18 cellular contexts compared by ENCODE assay signal in genomic region chr1:45617618-45618017, GRCh38. TPM values are rescaled to one million over a fixed set of nuclear protein-coding genes. Genes with fewer than 3 reads are reported as not detected.
DNase-seq lines count a peak whose midpoint lies in the region; ATAC-seq, FAIRE-seq and TF ChIP-seq lines count a peak whose summit lies in the region.
"Had no signal": no experiment of that assay in that cellular context is flagged by ENCODE, and none has a peak within 500 bp of the region (broad histone marks: within the 10 kb centered on the region; RNA-seq: fewer than 3 reads in every experiment).

No MANE protein-coding gene starts in this region.

- TF ChIP-seq POLR2A in K562 (conservative IDR thresholded peaks at IDR 0.05) = peak; percentile 34; the same call in 1 of the 2 replicates

- WGBS in GM23248 (ENCODE audit: low coverage in 1 of 2, low lambda C conversion rate in 2 of 2, missing lambda C conversion rate in 2 of 2), 2 experiments = 49 to 53% methylated on average over 4 of the region's 4 CpGs
- WGBS in K562 (ENCODE audit: insufficient coverage, low coverage, missing lambda C conversion rate) = 78% methylated on average over 4 of the region's 4 CpGs

- H3K4me1 Mint-ChIP-seq in nephron progenitor cell = no peaks in the 10 kb centered on the region
- H3K4me1 Mint-ChIP-seq in type B pancreatic cell (ENCODE audit: unreplicated experiment) = no peaks in the 10 kb centered on the region
- H3K4me1 Mint-ChIP-seq: activated CD4-positive, alpha-beta T cell treated with anti-CD3 and anti-CD28 coated beads, Interleukin-2, amount 10 ng/mL, durations not matched to agents 7 days and 5 days; CD8-positive, alpha-beta memory T cell had no signal

- H3K9ac ChIP-seq in GM23248 (no peak overlapping the region), K562 (ENCODE audit: insufficient read depth in 1 of 2, low read depth in 2 of 2, low read length in 2 of 2) (no peak overlapping the region)

- H3K79me2 ChIP-seq in GM23248 (ENCODE audit: insufficient read depth) (no peaks in the 10 kb centered on the region), K562 (ENCODE audit: control insufficient read depth, insufficient read depth, low read length) (peaks cover 4% of the 10 kb centered on the region; the same call in 1 of the 3 replicates)

- POLR2A ChIA-PET in K562 (lab: Yijun Ruan, JAX) = interaction anchor here (1.2 kb wide), 1 partner anchor 9 kb away, joined by 3 read pairs; no protein-coding TSS in a partner anchor

- in situ Hi-C loops in GM23248 (cut with MboI) (no loop called here), K562 (cut with MboI) (no loop called here)

- TF ChIP-seq EP300 in K562 (IDR thresholded peaks at IDR 0.05; ENCODE audit: low read length) = no peak

- no TSS peak for BruUV-seq in K562 (replicated peaks; lab: Mats Ljungman, UMichigan)

- no peak overlapping the region for H3K4me3 ChIP-seq in GM23248
- no peak overlapping the region for H3K4me3 ChIP-seq in K562
- H3K4me3 ChIP-seq in dorsolateral prefrontal cortex = no peak overlapping the region
- H3K4me3 ChIP-seq: adrenal gland, esophagus squamous epithelium had no signal

- TF ChIP-seq RAD21 in K562 (CRISPR knock-in tag; conservative IDR thresholded peaks at IDR 0.05 in 1 of 2, IDR thresholded peaks at IDR 0.05 in 1 of 2) = no peak

- peaks cover 30% of the 10 kb centered on the region for H3K36me3 ChIP-seq in GM23248 (ENCODE audit: low read depth)
- H3K36me3 ChIP-seq in K562 (ENCODE audit: control insufficient read depth, insufficient read depth, low read length) = peaks cover 82% of the 10 kb centered on the region

- H3K27ac ChIP-seq in GM23248 (no peak overlapping the region), K562 (ENCODE audit: extremely low read depth, low read depth, low read length) (no peak overlapping the region), dorsolateral prefrontal cortex (peak overlapping the region in 1 of 59 donors; percentile 4)
- H3K27ac ChIP-seq: adrenal gland had no signal

- DNase-seq in GM23248 (peak; percentile 41), M059J (ENCODE audit: low read depth) (peak; percentile 41), K562 (ENCODE audit: extremely low read depth in 1 of 4, low spot score in 3 of 4) (no peak), nephron progenitor cell (no peak), type B pancreatic cell (ENCODE audit: extremely low spot score, unreplicated experiment) (no peak), posterior cingulate gyrus (no peak), dorsolateral prefrontal cortex (no peak)
- DNase-seq: activated CD4-positive, alpha-beta T cell treated with anti-CD3 and anti-CD28 coated beads, Interleukin-2, amount 10 ng/mL, durations not matched to agents 7 days and 5 days; activated T-cell treated with anti-CD3 and anti-CD28 coated beads, Interleukin-2, amount 50 U/mL, for 4 hours; adrenal gland; CD8-positive, alpha-beta memory T cell; esophagus squamous epithelium; hypothalamus; MV-4-11; NCI-H2171 had no signal

- H2AFZ ChIP-seq in GM23248 = no peak overlapping the region
- no peak overlapping the region for H2AFZ ChIP-seq in K562 (ENCODE audit: low read depth, low read length)

- no peak overlapping the region for H3K4me2 ChIP-seq in GM23248 (ENCODE audit: unreplicated experiment)
- no peak overlapping the region for H3K4me2 ChIP-seq in K562 (ENCODE audit: insufficient read depth, low read length)

- H3K9me3 ChIP-seq in GM23248 (ENCODE audit: low read depth) (no peaks in the 10 kb centered on the region), K562 (replicated peaks; ENCODE audit: control insufficient read depth, insufficient read depth, low read depth, low read length) (no peaks in the 10 kb centered on the region)
- H3K9me3 ChIP-seq: adrenal gland, esophagus squamous epithelium had no signal

- H3K27me3 ChIP-seq in GM23248 (replicated peaks; ENCODE audit: insufficient read depth) (no peaks in the 10 kb centered on the region), K562 (ENCODE audit: control insufficient read depth in 2 of 2, insufficient read depth in 2 of 2, low read length in 2 of 2) (no peaks in the 10 kb centered on the region), dorsolateral prefrontal cortex (no peaks in the 10 kb centered on the region)
- H3K27me3 ChIP-seq: adrenal gland, esophagus squamous epithelium had no signal

- CTCF ChIA-PET in K562 (lab: Yijun Ruan, JAX; ENCODE audit: low intra/inter-chr PET ratio) = no interaction called here

- peaks cover 15% of the 10 kb centered on the region for H3F3A ChIP-seq in GM23248 (ENCODE audit: insufficient read depth)

- H3K27ac Mint-ChIP-seq in nephron progenitor cell = peak overlapping the region; percentile 78
- no peak overlapping the region for H3K27ac Mint-ChIP-seq in type B pancreatic cell
- H3K27ac Mint-ChIP-seq: activated CD4-positive, alpha-beta T cell treated with anti-CD3 and anti-CD28 coated beads, Interleukin-2, amount 10 ng/mL, durations not matched to agents 7 days and 5 days; T-helper 2 cell treated with Interferon-gamma antibody and Interleukin-4, amounts not matched to agents 5 μg/mL and 100 μg/mL, for 36 hours had no signal

- H4K20me1 ChIP-seq in GM23248 (ENCODE audit: insufficient read depth) (no peaks in the 10 kb centered on the region), K562 (replicated peaks; ENCODE audit: control insufficient read depth, insufficient read depth, low read length) (no peaks in the 10 kb centered on the region; the same call in none of the 2 replicates)

- no peak for FAIRE-seq in K562 (lab: Jason Lieb, UNC)
- FAIRE-seq: colon, GM18507 had no signal

- TF ChIP-seq CTCF in K562 (IDR thresholded peaks at IDR 0.05 in 2 of 3, conservative IDR thresholded peaks at IDR 0.05 in 1 of 3; ENCODE audit: insufficient read depth in 2 of 3, low read depth in 1 of 3, low read length in 3 of 3) = no peak
- no peak for TF ChIP-seq CTCF in nephron progenitor cell (IDR thresholded peaks at IDR 0.05)
- TF ChIP-seq CTCF in type B pancreatic cell (conservative IDR thresholded peaks at IDR 0.05) = no peak
- TF ChIP-seq CTCF in dorsolateral prefrontal cortex (IDR thresholded peaks at IDR 0.05 in 54 of 56, conservative IDR thresholded peaks at IDR 0.05 in 2 of 56; ENCODE audit: low read depth in 1 of 56, partially characterized antibody in 56 of 56) = no peak

- no peak for ATAC-seq in K562
- ATAC-seq: activated T-cell treated with anti-CD3 and anti-CD28 coated beads, Interleukin-2, amount 50 U/mL, for 4 hours had no signal

- H3K36me3 Mint-ChIP-seq in nephron progenitor cell (ENCODE audit: low read depth) (peaks cover 59% of the 10 kb centered on the region), type B pancreatic cell (peaks cover 35% of the 10 kb centered on the region)

- intact Hi-C loops in K562 (cut with micrococcal nuclease) (loop anchor here (2.0 kb wide), 1 partner anchor 263 kb away; no protein-coding TSS in a partner anchor), posterior cingulate gyrus (cut with DNase I) (no loop called here), dorsolateral prefrontal cortex (cut with DNase I) (no loop called here)

- H3K27me3 Mint-ChIP-seq in nephron progenitor cell (ENCODE audit: low read depth, poor library complexity) (no peaks in the 10 kb centered on the region), type B pancreatic cell (no peaks in the 10 kb centered on the region)
- H3K27me3 Mint-ChIP-seq: activated CD4-positive, alpha-beta T cell treated with anti-CD3 and anti-CD28 coated beads, Interleukin-2, amount 10 ng/mL, durations not matched to agents 7 days and 5 days; CD8-positive, alpha-beta memory T cell had no signal

- no peaks in the 10 kb centered on the region for H3K4me1 ChIP-seq in GM23248 (ENCODE audit: insufficient read depth)
- H3K4me1 ChIP-seq in K562 (replicated peaks in 1 of 2; ENCODE audit: control insufficient read depth in 2 of 2, insufficient read depth in 2 of 2, low read length in 2 of 2) = peaks cover 0 to 10% of the 10 kb centered on the region in 2 experiments; a peak in 2 of 5 replicates

- no peaks in the 10 kb centered on the region for H3K9me3 Mint-ChIP-seq in nephron progenitor cell
- no peaks in the 10 kb centered on the region for H3K9me3 Mint-ChIP-seq in type B pancreatic cell
- H3K9me3 Mint-ChIP-seq: activated CD4-positive, alpha-beta T cell treated with anti-CD3 and anti-CD28 coated beads, Interleukin-2, amount 10 ng/mL, durations not matched to agents 7 days and 5 days; activated T-cell treated with anti-CD3 and anti-CD28 coated beads, Interleukin-2, amount 50 U/mL, for 4 hours; CD8-positive, alpha-beta memory T cell; T-helper 2 cell treated with Interferon-gamma antibody and Interleukin-4, amounts not matched to agents 5 μg/mL and 100 μg/mL, for 36 hours had no signal

- H3K4me3 Mint-ChIP-seq in nephron progenitor cell (no peak overlapping the region), type B pancreatic cell (no peak overlapping the region)
- H3K4me3 Mint-ChIP-seq: activated CD4-positive, alpha-beta T cell treated with anti-CD3 and anti-CD28 coated beads, Interleukin-2, amount 10 ng/mL, durations not matched to agents 7 days and 5 days; activated T-cell treated with anti-CD3 and anti-CD28 coated beads, Interleukin-2, amount 50 U/mL, for 4 hours; CD8-positive, alpha-beta memory T cell; T-helper 2 cell treated with Interferon-gamma antibody and Interleukin-4, amounts not matched to agents 5 μg/mL and 100 μg/mL, for 36 hours had no signal

- H3K9me1 ChIP-seq in K562 (ENCODE audit: control insufficient read depth, insufficient read depth, low read length) = no peaks in the 10 kb centered on the region

- H3K9me2 ChIP-seq in GM23248 (ENCODE audit: insufficient read depth) = no peaks in the 10 kb centered on the region

RNA-seq across cellular contexts. Expression of gene CCDC17, which starts 6.2 kb away (rescaled TPM):
- total RNA-seq in GM23248 (2014; rRNA removed; shearing (Covaris generic)) = 0.76 and 1.4 TPM in 2 replicates
- polyA plus RNA-seq in GM23248 (2016; fragmentation: Nextera tagmentation; extraction: Ambion mirVana) (0.25 TPM in 1 of 2 replicates, not detected in the other), K562 (2011; rRNA removed) (0.85 and 1.4 TPM in 2 replicates), K562 (2014; fragmentation: Illumina TruSeq; extraction: Trizol) (0.51 and 0.54 TPM in 2 replicates), K562 (2014; fragmentation: Nextera tagmentation; extraction: Ambion mirVana) (under 1 TPM; 0.20 TPM), K562 (2014; rRNA removed) (1.4 and 1.6 TPM in 2 replicates)
- total RNA-seq in M059J (2014; rRNA removed; shearing (Covaris generic)) = 0.10 TPM in 2 replicates
- 10.6 and 21.6 TPM in 2 replicates for total RNA-seq in K562 (2011; cell fraction: chromatin; rRNA removed; ENCODE audit: low replicate concordance)
- total RNA-seq in K562 (2011; cell fraction: nucleolus; rRNA removed) = 10.8 and 12.8 TPM in 2 replicates
- total RNA-seq in K562 (2011; cell fraction: nucleoplasm; rRNA removed) = 9.5 and 12.6 TPM in 2 replicates
- total RNA-seq in K562 (2014; rRNA removed) (0.82 and 2.1 TPM in 2 replicates), K562 (2014; rRNA removed; fragmentation: Illumina TruSeq; extraction: Trizol) (0.62 and 0.73 TPM in 2 replicates), K562 (2015; rRNA removed; fragmentation: Illumina TruSeq; extraction: Trizol) (1.1 and 1.3 TPM in 2 replicates), K562 (2021) (2.0 and 2.4 TPM in 2 replicates), type B pancreatic cell (ENCODE audit: low replicate concordance) (2.0 and 3.6 TPM in 2 replicates), dorsolateral prefrontal cortex (1 to 10 TPM in 110 of 120 experiments, under 1 TPM in 10; 0.59 to 6.5 (median 2.2) TPM)
- 0.78 and 0.98 TPM in 2 replicates for polyA plus RNA-seq in K562 (2011; cell fraction: cytosol; rRNA removed)
- polyA plus RNA-seq in K562 (2011; cell fraction: nucleus; rRNA removed) = 9.2 and 13.3 TPM in 2 replicates
- 0.56 and 1.4 TPM in 2 replicates for polyA plus RNA-seq in K562 (2012)
- polyA minus RNA-seq in K562 (2011; rRNA and poly(A)+ RNA removed) = 1.3 and 1.7 TPM in 2 replicates
- 0.76 and 0.91 TPM in 2 replicates for polyA minus RNA-seq in K562 (2011; cell fraction: cytosol; rRNA and poly(A)+ RNA removed)
- polyA minus RNA-seq in K562 (2011; cell fraction: nucleus; rRNA and poly(A)+ RNA removed) = 3.5 and 3.7 TPM in 2 replicates

RNA-seq across cellular contexts. Expression of gene NASP, which starts 33.8 kb away (rescaled TPM):
- 30.3 and 37.3 TPM in 2 replicates for total RNA-seq in GM23248 (2014; rRNA removed; shearing (Covaris generic))
- 38.2 and 39.1 TPM in 2 replicates for polyA plus RNA-seq in GM23248 (2016; fragmentation: Nextera tagmentation; extraction: Ambion mirVana)
- total RNA-seq in M059J (2014; rRNA removed; shearing (Covaris generic)) = 104 and 120 TPM in 2 replicates
- total RNA-seq in K562 (2011; cell fraction: chromatin; rRNA removed; ENCODE audit: low replicate concordance) = 238 and 493 TPM in 2 replicates
- 142 and 174 TPM in 2 replicates for total RNA-seq in K562 (2011; cell fraction: nucleolus; rRNA removed)
- 284 and 450 TPM in 2 replicates for total RNA-seq in K562 (2011; cell fraction: nucleoplasm; rRNA removed)
- 348 and 419 TPM in 2 replicates for total RNA-seq in K562 (2014; rRNA removed)
- total RNA-seq in K562 (2014; rRNA removed; fragmentation: Illumina TruSeq; extraction: Trizol) = 452 and 498 TPM in 2 replicates
- total RNA-seq in K562 (2015; rRNA removed; fragmentation: Illumina TruSeq; extraction: Trizol) = 479 and 526 TPM in 2 replicates
- total RNA-seq in K562 (2021) = 297 and 341 TPM in 2 replicates
- 279 and 361 TPM in 2 replicates for polyA plus RNA-seq in K562 (2011; rRNA removed)
- 164 and 221 TPM in 2 replicates for polyA plus RNA-seq in K562 (2011; cell fraction: cytosol; rRNA removed)
- 319 and 321 TPM in 2 replicates for polyA plus RNA-seq in K562 (2011; cell fraction: nucleus; rRNA removed)
- 265 and 362 TPM in 2 replicates for polyA plus RNA-seq in K562 (2012)
- 471 and 546 TPM in 2 replicates for polyA plus RNA-seq in K562 (2014; fragmentation: Illumina TruSeq; extraction: Trizol)
- polyA plus RNA-seq in K562 (2014; fragmentation: Nextera tagmentation; extraction: Ambion mirVana) = 100 to 1,000 TPM; 199 to 369 TPM
- polyA plus RNA-seq in K562 (2014; rRNA removed) = 496 and 578 TPM in 2 replicates
- 269 and 276 TPM in 2 replicates for polyA minus RNA-seq in K562 (2011; rRNA and poly(A)+ RNA removed)
- polyA minus RNA-seq in K562 (2011; cell fraction: cytosol; rRNA and poly(A)+ RNA removed) = 152 and 212 TPM in 2 replicates
- polyA minus RNA-seq in K562 (2011; cell fraction: nucleus; rRNA and poly(A)+ RNA removed) = 132 and 189 TPM in 2 replicates
- 104 and 269 TPM in 2 replicates for total RNA-seq in type B pancreatic cell (ENCODE audit: low replicate concordance)
- total RNA-seq in dorsolateral prefrontal cortex = 100 to 1,000 TPM in 41 of 120 experiments, 10 to 100 TPM in 79; 47.7 to 170 (median 91.5) TPM

Comparison
In these comparisons a context has a peak if more than half of its experiments do, and no peak if none do; other contexts are left out.
1. DNase-seq: peak in GM23248 (single experiment) and M059J (single experiment); none in K562 (0 of 4), nephron progenitor cell (single experiment), type B pancreatic cell (single experiment), posterior cingulate gyrus (0 of 10) and dorsolateral prefrontal cortex (0 of 10).